ENCODE assay signal across 1 cellular context in genomic region chr2:182682210-182682609, GRCh38.
TF ChIP-seq lines count a peak whose summit lies in the region.

No MANE protein-coding gene starts in this region.

TF ChIP-seq in K562, 482 proteins besides CTCF, POLR2A, EP300 and RAD21 (continued from another document):
- no peak for TF ChIP-seq DMBX1 (CRISPR knock-in tag; IDR thresholded peaks at IDR 0.05; ENCODE audit: borderline replicate concordance)
